1 cellular context compared by ENCODE assay signal in the genomic region with DNA sequence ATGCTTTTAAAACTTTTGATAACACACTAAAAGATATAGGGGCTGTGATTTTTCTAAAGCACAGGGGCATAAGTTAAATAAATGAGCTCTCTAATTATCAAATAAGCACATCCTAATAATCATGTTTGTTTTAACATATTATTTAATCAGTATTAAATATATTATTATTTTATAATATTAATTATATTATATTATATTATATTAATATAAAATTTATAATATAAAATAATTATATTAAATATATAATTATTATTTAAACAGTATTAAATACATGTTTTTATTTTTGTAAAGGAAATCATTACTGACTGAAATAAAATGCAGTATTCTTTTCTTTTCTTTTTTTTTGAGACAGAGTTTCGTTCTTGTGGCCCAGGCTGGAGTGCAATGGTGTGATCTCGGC.
TF ChIP-seq lines count a peak whose summit lies in the region.

No MANE protein-coding gene starts in this region.

TF ChIP-seq in GM12878, 131 proteins besides CTCF, POLR2A, EP300 and RAD21 (continued from another document):
- TF ChIP-seq PAX8 (IDR thresholded peaks at IDR 0.05), result no peak
- no peak for TF ChIP-seq NR2F1 (conservative IDR thresholded peaks at IDR 0.05)
- no peak for TF ChIP-seq SREBF2 (IDR thresholded peaks at IDR 0.05; ENCODE audit: low read length)
